In genomic region chr12:126915309-126915708, GRCh38 we compare ENCODE assay signal across 25 cellular contexts.
"Had no signal": no experiment of that assay in that cellular context is flagged by ENCODE, and none has a peak within 500 bp of the region (broad histone marks: within the 10 kb centered on the region; RNA-seq: fewer than 3 reads in every experiment).

No MANE protein-coding gene starts in this region.

- H3K4me1 ChIP-seq: foreskin keratinocyte, left ventricle myocardium inferior, lower lobe of right lung, spleen, testis, tibial nerve, upper lobe of right lung, vagina had no signal

- H3K79me2 ChIP-seq: hepatocyte had no signal

- H3K36me3 ChIP-seq: left ventricle myocardium inferior, lower lobe of right lung, spleen, tibial nerve, upper lobe of right lung, vagina had no signal

- H3K9me3 ChIP-seq: lower lobe of right lung, testis, tibial nerve, upper lobe of right lung, vagina had no signal

- ATAC-seq: foreskin keratinocyte; left cardiac atrium; lower lobe of right lung; naive thymus-derived CD4-positive, alpha-beta T cell; sciatic nerve; stimulated activated memory B cell treated with anti-CD40 and anti-IgM and Interleukin-4, amounts not matched to agents 10 μg/mL and 1 μg/mL and 100 μg/mL, for 72 hours; upper lobe of right lung had no signal

- DNase-seq: effector CD4-positive, alpha-beta T cell; endodermal cell; erythroblast; foreskin keratinocyte; kidney; left cardiac atrium; left ventricle myocardium inferior; lower lobe of right lung; mesenchymal stem cell; naive thymus-derived CD4-positive, alpha-beta T cell; nephron progenitor cell; posterior cingulate gyrus; spleen; stimulated activated CD4-positive, alpha-beta T cell treated with anti-CD3 and anti-CD28 coated beads, Interleukin-15, amount 100 ng/mL, for 24 hours; stimulated activated CD4-positive, alpha-beta T cell treated with anti-CD3 and anti-CD28 coated beads, Interleukin-1b, Interleukin-23, amount 100 ng/mL, for 48 hours; stimulated activated CD4-positive, alpha-beta T cell treated with anti-CD3 and anti-CD28 coated beads, Interleukin-4, amount 100 ng/mL, for 24 hours; testis; upper lobe of right lung had no signal

- H3K4me1 Mint-ChIP-seq: naive thymus-derived CD4-positive, alpha-beta T cell; nephron progenitor cell; stimulated activated memory B cell treated with anti-CD40 and anti-IgM and Interleukin-4, amounts not matched to agents 10 μg/mL and 1 μg/mL and 100 μg/mL, for 72 hours had no signal

- H3K4me3 Mint-ChIP-seq: endodermal cell; naive thymus-derived CD4-positive, alpha-beta T cell; nephron progenitor cell; stimulated activated memory B cell treated with anti-CD40 and anti-IgM and Interleukin-4, amounts not matched to agents 10 μg/mL and 1 μg/mL and 100 μg/mL, for 72 hours; stimulated activated naive CD8-positive, alpha-beta T cell treated with anti-CD3 and anti-CD28 coated beads, Interleukin-15, Interleukin-2, amounts not matched to agents 100 ng/mL and 50 ng/mL, for 24 hours had no signal

- H3K4me2 ChIP-seq: hepatocyte had no signal

- H3K27ac Mint-ChIP-seq: endodermal cell; naive thymus-derived CD4-positive, alpha-beta T cell; nephron progenitor cell; stimulated activated memory B cell treated with anti-CD40 and anti-IgM and Interleukin-4, amounts not matched to agents 10 μg/mL and 1 μg/mL and 100 μg/mL, for 72 hours; stimulated activated naive CD8-positive, alpha-beta T cell treated with anti-CD3 and anti-CD28 coated beads, Interleukin-15, Interleukin-2, amounts not matched to agents 100 ng/mL and 50 ng/mL, for 24 hours had no signal

- H3K4me3 ChIP-seq: hepatocyte, left ventricle myocardium inferior, lower lobe of right lung, spleen, testis, tibial nerve, upper lobe of right lung, vagina had no signal

- H3K27me3 Mint-ChIP-seq: stimulated activated memory B cell treated with anti-CD40 and anti-IgM and Interleukin-4, amounts not matched to agents 10 μg/mL and 1 μg/mL and 100 μg/mL, for 72 hours; stimulated activated naive CD8-positive, alpha-beta T cell treated with anti-CD3 and anti-CD28 coated beads, Interleukin-15, Interleukin-2, amounts not matched to agents 100 ng/mL and 50 ng/mL, for 24 hours had no signal

- H2AFZ ChIP-seq: hepatocyte had no signal

- H3K27me3 ChIP-seq: foreskin keratinocyte, hepatocyte, spleen, testis, tibial nerve, upper lobe of right lung, vagina had no signal

- FAIRE-seq: endothelial cell of umbilical vein, kidney had no signal

- H3K27ac ChIP-seq: foreskin keratinocyte, hepatocyte, left ventricle myocardium inferior, lower lobe of right lung, spleen, testis, tibial nerve, upper lobe of right lung, vagina had no signal

- H3K36me3 Mint-ChIP-seq: naive thymus-derived CD4-positive, alpha-beta T cell; stimulated activated memory B cell treated with anti-CD40 and anti-IgM and Interleukin-4, amounts not matched to agents 10 μg/mL and 1 μg/mL and 100 μg/mL, for 72 hours had no signal
